In genomic region chr4:153651961-153652784, GRCh38 we compare ENCODE assay signal across 9 cellular contexts. TPM values are rescaled to one million over a fixed set of nuclear protein-coding genes. Genes with fewer than 3 reads are reported as not detected.
DNase-seq lines count a peak whose midpoint lies in the region; ATAC-seq and TF ChIP-seq lines count a peak whose summit lies in the region.
"Had no signal": no experiment of that assay in that cellular context is flagged by ENCODE, and none has a peak within 500 bp of the region (broad histone marks: within the 10 kb centered on the region; RNA-seq: fewer than 3 reads in every experiment).

No MANE protein-coding gene starts in this region.

- TF ChIP-seq POLR2A in gastroesophageal sphincter (IDR thresholded peaks at IDR 0.05): no peak

- H3K9me3 Mint-ChIP-seq in activated CD8-positive, alpha-beta T cell treated with anti-CD3 and anti-CD28 coated beads for 36 hours: no peaks in the 10 kb centered on the region
- no peaks in the 10 kb centered on the region for H3K9me3 Mint-ChIP-seq in stimulated activated naive CD8-positive, alpha-beta T cell treated with anti-CD3 and anti-CD28 coated beads, Interleukin-15, amount 100 ng/mL, for 72 hours

- H3K4me3 Mint-ChIP-seq in activated CD8-positive, alpha-beta T cell treated with anti-CD3 and anti-CD28 coated beads for 36 hours: no peak overlapping the region
- peak overlapping the region in 1 of 2 donors; percentile 46 for H3K4me3 Mint-ChIP-seq in stimulated activated naive CD8-positive, alpha-beta T cell treated with anti-CD3 and anti-CD28 coated beads, Interleukin-15, amount 100 ng/mL, for 72 hours

- TF ChIP-seq CTCF in activated CD8-positive, alpha-beta T cell treated with anti-CD3 and anti-CD28 coated beads for 36 hours (IDR thresholded peaks at IDR 0.05): no peak
- TF ChIP-seq CTCF in gastroesophageal sphincter (IDR thresholded peaks at IDR 0.05): no peak

- DNase-seq in activated CD4-positive, CD25-positive, alpha-beta regulatory T cell treated with anti-CD3 and anti-CD28 coated beads, Interleukin-2, amount 50 U/mL, for 72 hours: no peak
- DNase-seq in activated CD8-positive, alpha-beta T cell treated with anti-CD3 and anti-CD28 coated beads for 36 hours: no peak
- DNase-seq in stimulated activated naive CD8-positive, alpha-beta T cell treated with anti-CD3 and anti-CD28 coated beads, Interleukin-15, amount 100 ng/mL, for 72 hours: no peak
- no peak for DNase-seq in NCI-H82 (lab: John Stamatoyannopoulos, UW)
- no peak for DNase-seq in stimulated activated CD4-positive, alpha-beta T cell treated with anti-CD3 and anti-CD28 coated beads, Interleukin-4, amount 100 ng/mL, for 1 hour
- DNase-seq: islet precursor cell had no signal

- H3K27me3 Mint-ChIP-seq in activated CD8-positive, alpha-beta T cell treated with anti-CD3 and anti-CD28 coated beads for 36 hours: peaks cover 4% of the 10 kb centered on the region
- no peaks in the 10 kb centered on the region for H3K27me3 Mint-ChIP-seq in stimulated activated naive CD8-positive, alpha-beta T cell treated with anti-CD3 and anti-CD28 coated beads, Interleukin-15, amount 100 ng/mL, for 72 hours

- no peaks in the 10 kb centered on the region for H3K9me3 ChIP-seq in gastroesophageal sphincter

- peak overlapping the region; percentile 82 for H3K27ac Mint-ChIP-seq in activated CD8-positive, alpha-beta T cell treated with anti-CD3 and anti-CD28 coated beads for 36 hours
- H3K27ac Mint-ChIP-seq in stimulated activated naive CD8-positive, alpha-beta T cell treated with anti-CD3 and anti-CD28 coated beads, Interleukin-15, amount 100 ng/mL, for 72 hours: peak overlapping the region; percentile 29 to 72

- CTCF ChIA-PET in activated CD8-positive, alpha-beta T cell treated with anti-CD3 and anti-CD28 coated beads for 36 hours (lab: Charles Lee): interaction anchor here (0.6 to 1.2 kb wide), 3 partner anchors 9 to 308 kb away, joined by 4 to 9 read pairs (median 7); partner anchors contain the start of gene MND1

- 75 to 78% methylated on average over 5 to 7 of the region's 11 CpGs for WGBS in gastroesophageal sphincter (ENCODE audit: low coverage in 1 of 2), 2 donors

- H3K27ac ChIP-seq in gastroesophageal sphincter: peak overlapping the region in 3 of 4 donors; percentile 38 to 62 (median 39)

- intact Hi-C loops in activated CD8-positive, alpha-beta T cell treated with anti-CD3 and anti-CD28 coated beads for 36 hours (cut with micrococcal nuclease): loop anchor here (2.0 kb wide), 1 partner anchor 103 kb away; no protein-coding TSS in a partner anchor

- no peaks in the 10 kb centered on the region for H3K36me3 ChIP-seq in gastroesophageal sphincter

- no peaks in the 10 kb centered on the region for H3K27me3 ChIP-seq in gastroesophageal sphincter

- POLR2A ChIA-PET in activated CD8-positive, alpha-beta T cell treated with anti-CD3 and anti-CD28 coated beads for 36 hours (lab: Charles Lee): interaction anchor here (0.6 to 1.2 kb wide), 2 partner anchors 9 to 116 kb away, joined by 3 read pairs; no protein-coding TSS in a partner anchor

- no peaks in the 10 kb centered on the region for H3K36me3 Mint-ChIP-seq in activated CD8-positive, alpha-beta T cell treated with anti-CD3 and anti-CD28 coated beads for 36 hours (ENCODE audit: low read depth)

- peaks cover 26% of the 10 kb centered on the region for H3K4me1 Mint-ChIP-seq in activated CD8-positive, alpha-beta T cell treated with anti-CD3 and anti-CD28 coated beads for 36 hours (ENCODE audit: low read depth)
- peaks cover 27% of the 10 kb centered on the region for H3K4me1 Mint-ChIP-seq in stimulated activated naive CD8-positive, alpha-beta T cell treated with anti-CD3 and anti-CD28 coated beads, Interleukin-15, amount 100 ng/mL, for 72 hours

- no peaks in the 10 kb centered on the region for H3K4me1 ChIP-seq in gastroesophageal sphincter

- ATAC-seq in activated CD4-positive, CD25-positive, alpha-beta regulatory T cell treated with anti-CD3 and anti-CD28 coated beads, Interleukin-2, amount 50 U/mL, for 24 hours: peak; percentile 36 to 52
- ATAC-seq in activated CD8-positive, alpha-beta T cell treated with anti-CD3 and anti-CD28 coated beads for 36 hours: no peak
- ATAC-seq in gastroesophageal sphincter (peak; percentile 62), GM18502 (IDR thresholded peaks at IDR 0.05; ENCODE audit: poor library complexity, unreplicated experiment) (no peak)
- no peak for ATAC-seq in stimulated activated naive CD8-positive, alpha-beta T cell treated with anti-CD3 and anti-CD28 coated beads, Interleukin-15, amount 100 ng/mL, for 72 hours

- no peak overlapping the region for H3K4me3 ChIP-seq in gastroesophageal sphincter

- TF ChIP-seq EP300 in gastroesophageal sphincter (IDR thresholded peaks at IDR 0.05): no peak

RNA-seq across cellular contexts. Expression of gene TLR2, which starts 31.9 kb away (rescaled TPM):
- 1 to 10 TPM in 1 of 2 experiments, under 1 TPM in 1; 0.56 to 1.8 TPM for total RNA-seq in activated CD8-positive, alpha-beta T cell treated with anti-CD3 and anti-CD28 coated beads for 36 hours
- total RNA-seq in gastroesophageal sphincter: 10 to 100 TPM in 2 of 4 donors, 1 to 10 TPM in 2; 4.3 to 30.0 (median 13.7) TPM

Comparison
In these comparisons a context has a peak if more than half of its experiments do, and no peak if none do; other contexts are left out.
1. ATAC-seq: peak in activated CD4-positive, CD25-positive, alpha-beta regulatory T cell treated with anti-CD3 and anti-CD28 coated beads, Interleukin-2, amount 50 U/mL, for 24 hours (2 of 2) and gastroesophageal sphincter (single experiment); none in activated CD8-positive, alpha-beta T cell treated with anti-CD3 and anti-CD28 coated beads for 36 hours (single experiment), stimulated activated naive CD8-positive, alpha-beta T cell treated with anti-CD3 and anti-CD28 coated beads, Interleukin-15, amount 100 ng/mL, for 72 hours (single experiment) and GM18502 (single experiment).